ENCODE assay signal across 17 cellular contexts in genomic region chr4:40571208-40571607, GRCh38. TPM values are rescaled to one million over a fixed set of nuclear protein-coding genes. Genes with fewer than 3 reads are reported as not detected.
A peak's percentile ranks its signal among the peaks of the same experiment; 100 is the strongest.
DNase-seq lines count a peak whose midpoint lies in the region; ATAC-seq and TF ChIP-seq lines count a peak whose summit lies in the region.
"Had no signal": no experiment of that assay in that cellular context is flagged by ENCODE, and none has a peak within 500 bp of the region (broad histone marks: within the 10 kb centered on the region; RNA-seq: fewer than 3 reads in every experiment).

No MANE protein-coding gene starts in this region.

- H3K27me3 Mint-ChIP-seq in activated T-cell treated with anti-CD3 and anti-CD28 coated beads, Interleukin-2, amount 50 U/mL, for 24 hours = no peaks in the 10 kb centered on the region
- no peaks in the 10 kb centered on the region; the same call in 1 of the 2 replicates for H3K27me3 Mint-ChIP-seq in HFFc6 (ENCODE audit: insufficient read depth)
- H3K27me3 Mint-ChIP-seq in activated T-helper 2 cell treated with anti-CD3 and anti-CD28 coated beads, Interferon-gamma antibody, Interleukin-2, Interleukin-4, amounts not matched to agents 10 μg/mL and 5 μg/mL and 100 μg/mL, durations not matched to agents 14 hours and 24 hours and 36 hours (ENCODE audit: low read depth) = no peaks in the 10 kb centered on the region
- H3K27me3 Mint-ChIP-seq: B cell had no signal

- intact Hi-C loops in activated T-helper 2 cell treated with anti-CD3 and anti-CD28 coated beads, Interferon-gamma antibody, Interleukin-2, Interleukin-4, amounts not matched to agents 10 μg/mL and 5 μg/mL and 100 μg/mL, durations not matched to agents 14 hours and 24 hours and 36 hours (cut with micrococcal nuclease) = no loop called here

- H3K36me3 Mint-ChIP-seq in activated T-cell treated with anti-CD3 and anti-CD28 coated beads, Interleukin-2, amount 50 U/mL, for 24 hours (ENCODE audit: low read depth) = no peaks in the 10 kb centered on the region
- no peaks in the 10 kb centered on the region for H3K36me3 Mint-ChIP-seq in HFFc6 (ENCODE audit: low read depth)
- H3K36me3 Mint-ChIP-seq in activated T-helper 2 cell treated with anti-CD3 and anti-CD28 coated beads, Interferon-gamma antibody, Interleukin-2, Interleukin-4, amounts not matched to agents 10 μg/mL and 5 μg/mL and 100 μg/mL, durations not matched to agents 14 hours and 24 hours and 36 hours (ENCODE audit: low read depth) = peaks cover 15% of the 10 kb centered on the region
- H3K36me3 Mint-ChIP-seq in stimulated activated effector memory CD8-positive, alpha-beta T cell treated with anti-CD3 and anti-CD28 coated beads, Interleukin-12 subunit alpha, Interleukin-12 subunit beta, amount 100 ng/mL, for 72 hours = no peaks in the 10 kb centered on the region
- H3K36me3 Mint-ChIP-seq: CD4-positive, CD25-positive, alpha-beta regulatory T cell; CD8-positive, alpha-beta memory T cell had no signal

- DNase-seq in activated T-cell treated with anti-CD3 and anti-CD28 coated beads, Interleukin-2, amount 50 U/mL, for 24 hours = no peak
- no peak for DNase-seq in activated T-cell treated with anti-CD3 and anti-CD28 coated beads, Interleukin-2, amount 50 U/mL, for 1 hour
- no peak for DNase-seq in HFFc6
- no peak for DNase-seq in activated T-helper 2 cell treated with anti-CD3 and anti-CD28 coated beads, Interferon-gamma antibody, Interleukin-2, Interleukin-4, amounts not matched to agents 10 μg/mL and 5 μg/mL and 100 μg/mL, durations not matched to agents 14 hours and 24 hours and 36 hours (ENCODE audit: low spot score)
- DNase-seq in stimulated activated effector memory CD8-positive, alpha-beta T cell treated with anti-CD3 and anti-CD28 coated beads, Interleukin-12 subunit alpha, Interleukin-12 subunit beta, amount 100 ng/mL, for 72 hours (ENCODE audit: low spot score in 2 of 2) = no peak
- DNase-seq in superior temporal gyrus (ENCODE audit: extremely low spot score) = no peak
- DNase-seq: CD4-positive, CD25-positive, alpha-beta regulatory T cell; CD8-positive, alpha-beta memory T cell; COR-L47; DMS 273 treated with DMSO at 0.1 percent for 48 hours; DMS53; DND-41; EL; GM23248; IMR-90 had no signal

- peaks cover 20% of the 10 kb centered on the region for H3K4me1 Mint-ChIP-seq in activated T-cell treated with anti-CD3 and anti-CD28 coated beads, Interleukin-2, amount 50 U/mL, for 24 hours (ENCODE audit: low read depth)
- H3K4me1 Mint-ChIP-seq in HFFc6 (ENCODE audit: low read depth) = peaks cover 23% of the 10 kb centered on the region
- H3K4me1 Mint-ChIP-seq in activated T-helper 2 cell treated with anti-CD3 and anti-CD28 coated beads, Interferon-gamma antibody, Interleukin-2, Interleukin-4, amounts not matched to agents 10 μg/mL and 5 μg/mL and 100 μg/mL, durations not matched to agents 14 hours and 24 hours and 36 hours (ENCODE audit: low read depth) = peaks cover 33% of the 10 kb centered on the region
- H3K4me1 Mint-ChIP-seq in stimulated activated effector memory CD8-positive, alpha-beta T cell treated with anti-CD3 and anti-CD28 coated beads, Interleukin-12 subunit alpha, Interleukin-12 subunit beta, amount 100 ng/mL, for 72 hours = peaks cover 9% of the 10 kb centered on the region

- TF ChIP-seq CTCF in HFFc6 (IDR thresholded peaks at IDR 0.05) = no peak

- no peak overlapping the region for H3K4me3 Mint-ChIP-seq in activated T-cell treated with anti-CD3 and anti-CD28 coated beads, Interleukin-2, amount 50 U/mL, for 24 hours
- H3K4me3 Mint-ChIP-seq in HFFc6 = no peak overlapping the region
- H3K4me3 Mint-ChIP-seq in activated T-helper 2 cell treated with anti-CD3 and anti-CD28 coated beads, Interferon-gamma antibody, Interleukin-2, Interleukin-4, amounts not matched to agents 10 μg/mL and 5 μg/mL and 100 μg/mL, durations not matched to agents 14 hours and 24 hours and 36 hours (ENCODE audit: low read depth) = no peak overlapping the region
- H3K4me3 Mint-ChIP-seq in stimulated activated effector memory CD8-positive, alpha-beta T cell treated with anti-CD3 and anti-CD28 coated beads, Interleukin-12 subunit alpha, Interleukin-12 subunit beta, amount 100 ng/mL, for 72 hours = no peak overlapping the region
- H3K4me3 Mint-ChIP-seq: B cell; CD8-positive, alpha-beta memory T cell had no signal

- ATAC-seq in stimulated activated effector memory CD8-positive, alpha-beta T cell treated with anti-CD3 and anti-CD28 coated beads, Interleukin-12 subunit alpha, Interleukin-12 subunit beta, amount 100 ng/mL, for 72 hours = peak; percentile 64
- no peak for ATAC-seq in HG03095 (IDR thresholded peaks at IDR 0.05; ENCODE audit: unreplicated experiment)

- H3K27ac Mint-ChIP-seq in activated T-cell treated with anti-CD3 and anti-CD28 coated beads, Interleukin-2, amount 50 U/mL, for 24 hours = peak overlapping the region; percentile 56
- peak overlapping the region; percentile 16; the same call in 1 of the 2 replicates for H3K27ac Mint-ChIP-seq in HFFc6
- peak overlapping the region; percentile 12 for H3K27ac Mint-ChIP-seq in activated T-helper 2 cell treated with anti-CD3 and anti-CD28 coated beads, Interferon-gamma antibody, Interleukin-2, Interleukin-4, amounts not matched to agents 10 μg/mL and 5 μg/mL and 100 μg/mL, durations not matched to agents 14 hours and 24 hours and 36 hours
- no peak overlapping the region for H3K27ac Mint-ChIP-seq in stimulated activated effector memory CD8-positive, alpha-beta T cell treated with anti-CD3 and anti-CD28 coated beads, Interleukin-12 subunit alpha, Interleukin-12 subunit beta, amount 100 ng/mL, for 72 hours
- H3K27ac Mint-ChIP-seq: B cell; CD8-positive, alpha-beta memory T cell had no signal

- H3K9me3 Mint-ChIP-seq in activated T-cell treated with anti-CD3 and anti-CD28 coated beads, Interleukin-2, amount 50 U/mL, for 24 hours = no peaks in the 10 kb centered on the region
- no peaks in the 10 kb centered on the region for H3K9me3 Mint-ChIP-seq in HFFc6
- H3K9me3 Mint-ChIP-seq in activated T-helper 2 cell treated with anti-CD3 and anti-CD28 coated beads, Interferon-gamma antibody, Interleukin-2, Interleukin-4, amounts not matched to agents 10 μg/mL and 5 μg/mL and 100 μg/mL, durations not matched to agents 14 hours and 24 hours and 36 hours = no peaks in the 10 kb centered on the region
- no peaks in the 10 kb centered on the region for H3K9me3 Mint-ChIP-seq in stimulated activated effector memory CD8-positive, alpha-beta T cell treated with anti-CD3 and anti-CD28 coated beads, Interleukin-12 subunit alpha, Interleukin-12 subunit beta, amount 100 ng/mL, for 72 hours
- H3K9me3 Mint-ChIP-seq: CD8-positive, alpha-beta memory T cell had no signal

RNA-seq across cellular contexts. Expression of gene RBM47, which starts 58.5 kb away (rescaled TPM):
- 1 to 10 TPM in 5 of 6 experiments, under 1 TPM in 1; 0.95 to 1.5 (median 1.4) TPM for total RNA-seq in HFFc6 (2021; fragmentation: NEBNext Ultra II Directional; extraction: Animal tissue kit (Norgen Biotek cat#: 25700))
- 32.9 and 34.8 TPM in 2 replicates for total RNA-seq in activated T-helper 2 cell treated with anti-CD3 and anti-CD28 coated beads, Interferon-gamma antibody, Interleukin-2, Interleukin-4, amounts not matched to agents 10 μg/mL and 5 μg/mL and 100 μg/mL, durations not matched to agents 14 hours and 24 hours and 36 hours

Comparison
In these comparisons a context has a peak if more than half of its experiments do, and no peak if none do; other contexts are left out.
1. RNA of gene RBM47, which starts 58.5 kb away (total RNA-seq): 32.9 to 34.8 TPM in activated T-helper 2 cell treated with anti-CD3 and anti-CD28 coated beads, Interferon-gamma antibody, Interleukin-2, Interleukin-4, amounts not matched to agents 10 μg/mL and 5 μg/mL and 100 μg/mL, durations not matched to agents 14 hours and 24 hours and 36 hours; 0.95 to 1.5 TPM in HFFc6; every median in the first group is over 10 times any median in the second.